In the genomic region with DNA sequence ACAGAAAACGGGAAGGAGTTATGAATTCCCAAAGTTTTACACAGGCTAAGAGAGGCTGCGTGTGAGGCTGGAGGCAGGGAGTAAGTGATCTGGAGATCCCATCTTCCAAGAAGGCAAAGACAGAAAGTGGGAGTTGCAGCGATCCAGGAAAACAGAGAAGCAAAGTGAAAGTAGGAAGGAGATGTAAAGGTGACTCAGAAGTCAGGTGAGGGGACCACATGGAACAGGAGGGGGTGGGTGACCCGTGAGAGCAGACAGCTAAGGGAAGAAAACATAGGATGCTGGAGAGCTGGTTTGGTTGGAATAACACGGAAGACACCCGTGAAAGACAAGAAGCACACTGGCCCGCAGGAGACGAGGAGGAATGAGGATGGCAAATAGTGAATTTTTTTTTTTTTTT, we compare ENCODE assay signal across 27 cellular contexts. TPM values are rescaled to one million over a fixed set of nuclear protein-coding genes. Genes with fewer than 3 reads are reported as not detected.
"Had no signal": no experiment of that assay in that cellular context is flagged by ENCODE, and none has a peak within 500 bp of the region (broad histone marks: within the 10 kb centered on the region; RNA-seq: fewer than 3 reads in every experiment).

No MANE protein-coding gene starts in this region.

- H3K4me3 ChIP-seq: colonic mucosa, heart right ventricle, psoas muscle, spleen, thoracic aorta, transverse colon had no signal

- H3K27me3 ChIP-seq: colonic mucosa, heart right ventricle, neutrophil, spleen, transverse colon had no signal

- H3K9me3 ChIP-seq: colonic mucosa, heart right ventricle, neutrophil, psoas muscle, spleen, stomach, thoracic aorta, transverse colon had no signal

- H3K27me3 Mint-ChIP-seq: naive thymus-derived CD4-positive, alpha-beta T cell had no signal

- H3K4me1 Mint-ChIP-seq: endodermal cell had no signal

- H3K9me3 Mint-ChIP-seq: endodermal cell, nephron progenitor cell had no signal

- H3K36me3 ChIP-seq: colonic mucosa had no signal

- ATAC-seq: naive thymus-derived CD4-positive, alpha-beta T cell; psoas muscle; sciatic nerve had no signal

- H3K27ac Mint-ChIP-seq: endodermal cell, nephron progenitor cell had no signal

- H3K4me3 Mint-ChIP-seq: nephron progenitor cell had no signal

- DNase-seq: colonic mucosa; effector CD4-positive, alpha-beta T cell; heart right ventricle; hypothalamus; kidney glomerular epithelial cell; mammary epithelial cell; naive thymus-derived CD4-positive, alpha-beta T cell; nephron progenitor cell; psoas muscle; spleen; stimulated activated CD4-positive, alpha-beta T cell treated with anti-CD3 and anti-CD28 coated beads, Interleukin-2, amount 100 ng/mL, for 24 hours; stimulated activated CD4-positive, alpha-beta T cell treated with anti-CD3 and anti-CD28 coated beads, Interleukin-4, amount 100 ng/mL, for 4 hours; stimulated activated naive CD4-positive, alpha-beta T cell; stomach; substantia nigra; transverse colon had no signal

RNA-seq across cellular contexts. Expression of gene ALOX12, which starts 1.3 kb away (rescaled TPM):
- total RNA-seq: dermis microvascular lymphatic vessel endothelial cell, glomerular endothelial cell, left lobe of liver, mammary epithelial cell, osteoblast, psoas muscle, sciatic nerve, skeletal muscle tissue, thoracic aorta, transverse colon had no signal

RNA-seq across cellular contexts. Expression of gene BCL6B, which starts 25.7 kb away (rescaled TPM):
- total RNA-seq: mammary epithelial cell, mononuclear cell, osteoblast had no signal

RNA-seq across cellular contexts. Expression of gene SLC16A11, which starts 46.7 kb away (rescaled TPM):
- total RNA-seq: frontal cortex, mammary epithelial cell, skeletal muscle tissue, stomach had no signal
